8 cellular contexts compared by ENCODE assay signal in genomic region chr13:28099396-28100148, GRCh38. TPM values are rescaled to one million over a fixed set of nuclear protein-coding genes. Genes with fewer than 3 reads are reported as not detected.
DNase-seq lines count a peak whose midpoint lies in the region; ATAC-seq lines count a peak whose summit lies in the region.

No MANE protein-coding gene starts in this region.

- peaks cover 8% of the 10 kb centered on the region for H3K4me1 Mint-ChIP-seq in T-helper 1 cell treated with Interleukin-12 subunit alpha and Interleukin-12 subunit beta and Interleukin-4 antibody, amounts not matched to agents 30 μg/mL and 1 μg/mL, for 36 hours (ENCODE audit: low read depth)
- peaks cover 8% of the 10 kb centered on the region for H3K4me1 Mint-ChIP-seq in activated CD4-positive, alpha-beta memory T cell treated with anti-CD3 and anti-CD28 coated beads, Interleukin-2, amount 10 ng/mL, durations not matched to agents 7 days and 5 days
- peaks cover 9% of the 10 kb centered on the region for H3K4me1 Mint-ChIP-seq in stimulated activated memory B cell treated with anti-CD40 and anti-IgM and Interleukin-4, amounts not matched to agents 10 μg/mL and 1 μg/mL and 100 μg/mL, for 72 hours

- H3K9me3 Mint-ChIP-seq in T-helper 1 cell treated with Interleukin-12 subunit alpha and Interleukin-12 subunit beta and Interleukin-4 antibody, amounts not matched to agents 30 μg/mL and 1 μg/mL, for 36 hours, result no peaks in the 10 kb centered on the region
- no peaks in the 10 kb centered on the region for H3K9me3 Mint-ChIP-seq in activated CD4-positive, alpha-beta memory T cell treated with anti-CD3 and anti-CD28 coated beads, Interleukin-2, amount 10 ng/mL, durations not matched to agents 7 days and 5 days
- H3K9me3 Mint-ChIP-seq in stimulated activated memory B cell treated with anti-CD40 and anti-IgM and Interleukin-4, amounts not matched to agents 10 μg/mL and 1 μg/mL and 100 μg/mL, for 72 hours, result no peaks in the 10 kb centered on the region

- H3K27me3 Mint-ChIP-seq in T-helper 1 cell treated with Interleukin-12 subunit alpha and Interleukin-12 subunit beta and Interleukin-4 antibody, amounts not matched to agents 30 μg/mL and 1 μg/mL, for 36 hours (ENCODE audit: low read depth), result peaks cover 57% of the 10 kb centered on the region
- H3K27me3 Mint-ChIP-seq in activated CD4-positive, alpha-beta memory T cell treated with anti-CD3 and anti-CD28 coated beads, Interleukin-2, amount 10 ng/mL, durations not matched to agents 7 days and 5 days, result peaks cover 62% of the 10 kb centered on the region
- peaks cover 48% of the 10 kb centered on the region for H3K27me3 Mint-ChIP-seq in stimulated activated memory B cell treated with anti-CD40 and anti-IgM and Interleukin-4, amounts not matched to agents 10 μg/mL and 1 μg/mL and 100 μg/mL, for 72 hours

- H3K36me3 Mint-ChIP-seq in T-helper 1 cell treated with Interleukin-12 subunit alpha and Interleukin-12 subunit beta and Interleukin-4 antibody, amounts not matched to agents 30 μg/mL and 1 μg/mL, for 36 hours (ENCODE audit: low read depth), result no peaks in the 10 kb centered on the region
- H3K36me3 Mint-ChIP-seq in activated CD4-positive, alpha-beta memory T cell treated with anti-CD3 and anti-CD28 coated beads, Interleukin-2, amount 10 ng/mL, durations not matched to agents 7 days and 5 days (ENCODE audit: low read depth), result no peaks in the 10 kb centered on the region
- no peaks in the 10 kb centered on the region for H3K36me3 Mint-ChIP-seq in stimulated activated memory B cell treated with anti-CD40 and anti-IgM and Interleukin-4, amounts not matched to agents 10 μg/mL and 1 μg/mL and 100 μg/mL, for 72 hours

- ATAC-seq in stimulated activated memory B cell treated with anti-CD40 and anti-IgM and Interleukin-4, amounts not matched to agents 10 μg/mL and 1 μg/mL and 100 μg/mL, for 72 hours, result no peak

- CTCF ChIA-PET in activated CD4-positive, alpha-beta memory T cell treated with anti-CD3 and anti-CD28 coated beads, Interleukin-2, amount 10 ng/mL, durations not matched to agents 7 days and 5 days (lab: Charles Lee), result no interaction called here

- POLR2A ChIA-PET in activated CD4-positive, alpha-beta memory T cell treated with anti-CD3 and anti-CD28 coated beads, Interleukin-2, amount 10 ng/mL, durations not matched to agents 7 days and 5 days (lab: Charles Lee), result no interaction called here

- H3K4me3 Mint-ChIP-seq in T-helper 1 cell treated with Interleukin-12 subunit alpha and Interleukin-12 subunit beta and Interleukin-4 antibody, amounts not matched to agents 30 μg/mL and 1 μg/mL, for 36 hours, result peak overlapping the region; percentile 52
- H3K4me3 Mint-ChIP-seq in activated CD4-positive, alpha-beta memory T cell treated with anti-CD3 and anti-CD28 coated beads, Interleukin-2, amount 10 ng/mL, durations not matched to agents 7 days and 5 days, result peak overlapping the region; percentile 30
- H3K4me3 Mint-ChIP-seq in stimulated activated memory B cell treated with anti-CD40 and anti-IgM and Interleukin-4, amounts not matched to agents 10 μg/mL and 1 μg/mL and 100 μg/mL, for 72 hours, result peak overlapping the region; percentile 85

- DNase-seq in T-helper 1 cell, result no peak
- DNase-seq in activated CD4-positive, alpha-beta memory T cell treated with anti-CD3 and anti-CD28 coated beads, Interleukin-2, amount 10 ng/mL, durations not matched to agents 7 days and 5 days, result no peak
- peak; percentile 35 for DNase-seq in iPS-NIHi11 (ENCODE audit: low spot score)
- no peak for DNase-seq in NCI-H146 (lab: John Stamatoyannopoulos, UW)
- DNase-seq in NAMALWA (ENCODE audit: low spot score), result no peak
- DNase-seq in stimulated activated CD4-positive, alpha-beta T cell treated with anti-CD3 and anti-CD28 coated beads, Interleukin-15, amount 100 ng/mL, for 24 hours, result no peak

- no peak overlapping the region for H3K27ac Mint-ChIP-seq in T-helper 1 cell treated with Interleukin-12 subunit alpha and Interleukin-12 subunit beta and Interleukin-4 antibody, amounts not matched to agents 30 μg/mL and 1 μg/mL, for 36 hours
- no peak overlapping the region for H3K27ac Mint-ChIP-seq in activated CD4-positive, alpha-beta memory T cell treated with anti-CD3 and anti-CD28 coated beads, Interleukin-2, amount 10 ng/mL, durations not matched to agents 7 days and 5 days
- peak overlapping the region; percentile 63 for H3K27ac Mint-ChIP-seq in stimulated activated memory B cell treated with anti-CD40 and anti-IgM and Interleukin-4, amounts not matched to agents 10 μg/mL and 1 μg/mL and 100 μg/mL, for 72 hours

RNA-seq across cellular contexts. Expression of gene FLT3, which starts 0.8 kb away (rescaled TPM):
- not detected for total RNA-seq in activated CD4-positive, alpha-beta memory T cell treated with anti-CD3 and anti-CD28 coated beads, Interleukin-2, amount 10 ng/mL, durations not matched to agents 7 days and 5 days

RNA-seq across cellular contexts. Expression of gene PAN3, which starts 38.8 kb away (rescaled TPM):
- total RNA-seq in activated CD4-positive, alpha-beta memory T cell treated with anti-CD3 and anti-CD28 coated beads, Interleukin-2, amount 10 ng/mL, durations not matched to agents 7 days and 5 days, result 10 to 100 TPM; 37.7 to 40.1 TPM

Comparison
In these comparisons a context has a peak if more than half of its experiments do, and no peak if none do; other contexts are left out.
1. H3K4me3 Mint-ChIP-seq: peak in every context shown above with its lines; median percentile 85 in stimulated activated memory B cell treated with anti-CD40 and anti-IgM and Interleukin-4, amounts not matched to agents 10 μg/mL and 1 μg/mL and 100 μg/mL, for 72 hours; 52 in T-helper 1 cell treated with Interleukin-12 subunit alpha and Interleukin-12 subunit beta and Interleukin-4 antibody, amounts not matched to agents 30 μg/mL and 1 μg/mL, for 36 hours; 30 in activated CD4-positive, alpha-beta memory T cell treated with anti-CD3 and anti-CD28 coated beads, Interleukin-2, amount 10 ng/mL, durations not matched to agents 7 days and 5 days.